8 cellular contexts compared by ENCODE assay signal in genomic region chrX:13029341-13029740, GRCh38. TPM values are rescaled to one million over a fixed set of nuclear protein-coding genes. Genes with fewer than 3 reads are reported as not detected.
A peak's percentile ranks its signal among the peaks of the same experiment; 100 is the strongest.
DNase-seq lines count a peak whose midpoint lies in the region; ATAC-seq and TF ChIP-seq lines count a peak whose summit lies in the region.

No MANE protein-coding gene starts in this region.

- WGBS in mesodermal cell (ENCODE audit: insufficient coverage in 2 of 2), 2 experiments, result 15% methylated on average over 2 of the region's 5 CpGs; no CpG with 5 or more reads in 1 of the 2 experiments

- H3K4me3 Mint-ChIP-seq in central memory CD8-positive, alpha-beta T cell, result peak overlapping the region; percentile 13

- DNase-seq in A673 (ENCODE audit: low spot score) (peak; percentile 55), Kasumi-1 (lab: John Stamatoyannopoulos, UW) (peak; percentile 18 to 32), D341Med (ENCODE audit: low spot score) (no peak), dorsolateral prefrontal cortex (no peak)
- no peak for DNase-seq in central memory CD8-positive, alpha-beta T cell (ENCODE audit: low spot score in 2 of 2)

- H3K36me3 Mint-ChIP-seq in central memory CD8-positive, alpha-beta T cell (ENCODE audit: insufficient read depth), result peaks cover 4% of the 10 kb centered on the region

- no peaks in the 10 kb centered on the region for H3K9me3 ChIP-seq in A673 (ENCODE audit: low read depth, low read length, poor library complexity, severe bottlenecking)
- H3K9me3 ChIP-seq in mesodermal cell (ENCODE audit: control insufficient read depth, low read length), result no peaks in the 10 kb centered on the region

- H3K4me1 ChIP-seq in A673 (ENCODE audit: insufficient read depth, low read length, poor library complexity, severe bottlenecking) (peaks cover 18% of the 10 kb centered on the region), mesodermal cell (ENCODE audit: control insufficient read depth, insufficient read depth, low read length, poor library complexity, severe bottlenecking) (peaks cover 6% of the 10 kb centered on the region)

- intact Hi-C loops in A673 (cut with micrococcal nuclease; ENCODE audit: unreplicated experiment), result no loop called here
- intact Hi-C loops in dorsolateral prefrontal cortex (cut with DNase I), result no loop called here

- H3K27me3 ChIP-seq in A673 (replicated peaks; ENCODE audit: insufficient read depth, low read depth, low read length, poor library complexity) (peaks cover 3% of the 10 kb centered on the region), dorsolateral prefrontal cortex (peaks cover 0 to 81% (median 21%) of the 10 kb centered on the region in 45 donors)

- H3K4me1 Mint-ChIP-seq in central memory CD8-positive, alpha-beta T cell, result peaks cover 54% of the 10 kb centered on the region

- ATAC-seq in central memory CD8-positive, alpha-beta T cell (replicated peaks; ENCODE audit: extremely low read depth, poor library complexity, severe bottlenecking), result no peak
- ATAC-seq in HG02981 (IDR thresholded peaks at IDR 0.05; ENCODE audit: unreplicated experiment), result no peak
- no peak for ATAC-seq in GM18868 (IDR thresholded peaks at IDR 0.05; ENCODE audit: unreplicated experiment)

- peak overlapping the region; percentile 70 for H3K27ac Mint-ChIP-seq in central memory CD8-positive, alpha-beta T cell (ENCODE audit: low read depth)

- no peak overlapping the region for H3K27ac ChIP-seq in A673 (ENCODE audit: low read depth, low read length, poor library complexity, severe bottlenecking)
- H3K27ac ChIP-seq in mesodermal cell (ENCODE audit: low read depth, low read length, severe bottlenecking), result peak overlapping the region; percentile 98
- peak overlapping the region in 2 of 59 donors; percentile 7 to 8 for H3K27ac ChIP-seq in dorsolateral prefrontal cortex

- no peaks in the 10 kb centered on the region for H3K9me3 Mint-ChIP-seq in central memory CD8-positive, alpha-beta T cell

- H3K4me3 ChIP-seq in A673 (ENCODE audit: low read depth, low read length, poor library complexity, severe bottlenecking) (no peak overlapping the region), mesodermal cell (ENCODE audit: extremely low read depth, insufficient read depth, low read length, poor library complexity, severe bottlenecking) (no peak overlapping the region), dorsolateral prefrontal cortex (peak overlapping the region in 1 of 59 donors; percentile 2)

- BruUV-seq in A673 (replicated peaks; lab: Mats Ljungman, UMichigan), result no TSS peak

- TF ChIP-seq CTCF in A673 (conservative IDR thresholded peaks at IDR 0.05; ENCODE audit: low read depth, low read length), result no peak
- TF ChIP-seq CTCF in dorsolateral prefrontal cortex (IDR thresholded peaks at IDR 0.05 in 54 of 56, conservative IDR thresholded peaks at IDR 0.05 in 2 of 56; ENCODE audit: low read depth in 1 of 56, partially characterized antibody in 56 of 56), result no peak

- H3K36me3 ChIP-seq in A673 (ENCODE audit: insufficient read depth, low read length, poor library complexity, severe bottlenecking) (no peaks in the 10 kb centered on the region), mesodermal cell (ENCODE audit: control insufficient read depth, insufficient read depth, low read length) (no peaks in the 10 kb centered on the region)

- POLR2A ChIA-PET in A673 (lab: Charles Lee; ENCODE audit: low non-redundant PET), result no interaction called here

- CTCF ChIA-PET in A673 (lab: Charles Lee), result no interaction called here

- no peaks in the 10 kb centered on the region for H3K27me3 Mint-ChIP-seq in central memory CD8-positive, alpha-beta T cell

RNA-seq across cellular contexts. Expression of gene FAM9C, which starts 15.1 kb away (rescaled TPM):
- not detected in 2 replicates for total RNA-seq in A673 (2021)
- not detected for polyA plus RNA-seq in mesodermal cell (2013, experiment 1 of 2)
- not detected for polyA plus RNA-seq in mesodermal cell (2013, experiment 2 of 2)
- 1 to 10 TPM in 1 of 120 experiments, under 1 TPM in 4, not detected in 115; 0.19 to 1.6 (median 0.33) TPM for total RNA-seq in dorsolateral prefrontal cortex

RNA-seq across cellular contexts. Expression of gene TMSB4X, which starts 54.4 kb away (rescaled TPM):
- total RNA-seq in A673 (2021), result 975 and 1,093 TPM in 2 replicates
- polyA plus RNA-seq in mesodermal cell (2013, experiment 1 of 2), result 2,997 TPM
- polyA plus RNA-seq in mesodermal cell (2013, experiment 2 of 2), result 3,008 TPM
- 1,000 to 10,000 TPM; 1,088 to 2,217 (median 1,674) TPM for total RNA-seq in dorsolateral prefrontal cortex

Comparison
In these comparisons a context has a peak if more than half of its experiments do, and no peak if none do; other contexts are left out.
1. DNase-seq: peak in A673 (single experiment) and Kasumi-1 (2 of 2); none in central memory CD8-positive, alpha-beta T cell (0 of 2), D341Med (single experiment) and dorsolateral prefrontal cortex (0 of 10).